ENCODE assay signal across 16 cellular contexts in the genomic region with DNA sequence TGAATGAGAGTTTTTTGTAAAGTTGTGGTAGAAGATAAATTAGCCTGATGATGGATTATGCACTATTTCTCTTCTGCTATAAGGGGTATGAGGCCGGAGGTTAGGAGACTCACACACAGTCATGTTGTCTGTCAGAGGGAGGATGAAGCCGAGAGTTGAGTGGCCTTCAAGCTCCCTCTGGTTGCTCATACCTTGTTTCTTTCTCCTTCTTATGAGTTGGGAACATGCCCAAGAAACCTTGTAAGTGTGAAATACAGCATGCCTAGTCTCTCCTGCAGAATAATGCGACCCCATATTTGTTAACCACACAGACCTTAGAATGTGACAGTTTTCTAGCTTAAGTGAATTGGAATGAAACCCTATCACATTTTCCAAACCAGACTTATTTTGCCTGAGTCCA.
DNase-seq lines count a peak whose midpoint lies in the region; TF ChIP-seq lines count a peak whose summit lies in the region.
"Had no signal": no experiment of that assay in that cellular context is flagged by ENCODE, and none has a peak within 500 bp of the region (broad histone marks: within the 10 kb centered on the region; RNA-seq: fewer than 3 reads in every experiment).

No MANE protein-coding gene starts in this region.

- intact Hi-C loops in dorsolateral prefrontal cortex (cut with DNase I) (no loop called here), tibial artery (cut with DNase I; ENCODE audit: low total_unique reads) (loop anchor here (10.0 kb wide), 1 partner anchor 363 kb away; a partner anchor contains a TSS)

- H3K9me3 Mint-ChIP-seq in mesothelial cell of epicardium (no peaks in the 10 kb centered on the region), progenitor cell of endocrine pancreas (ENCODE audit: low read depth) (no peaks in the 10 kb centered on the region)
- H3K9me3 Mint-ChIP-seq: activated T-helper 1 cell treated with anti-CD3 and anti-CD28 coated beads, Interleukin-12 subunit alpha, Interleukin-12 subunit beta, Interleukin-2, Interleukin-4 antibody, amounts not matched to agents 30 ng/mL and 10 ng/mL and 1 ng/mL, durations not matched to agents 14 hours and 24 hours and 36 hours had no signal

- no peaks in the 10 kb centered on the region for H3K9me3 ChIP-seq in tibial artery
- H3K9me3 ChIP-seq: body of pancreas, pancreas had no signal

- H3K36me3 Mint-ChIP-seq in mesothelial cell of epicardium (no peaks in the 10 kb centered on the region), progenitor cell of endocrine pancreas (ENCODE audit: insufficient read depth) (no peaks in the 10 kb centered on the region)
- H3K36me3 Mint-ChIP-seq: CD8-positive, alpha-beta memory T cell; memory B cell had no signal

- no peaks in the 10 kb centered on the region for H3K36me3 ChIP-seq in tibial artery
- H3K36me3 ChIP-seq: pancreas had no signal

- peaks cover 19% of the 10 kb centered on the region for H3K4me1 Mint-ChIP-seq in mesothelial cell of epicardium
- no peaks in the 10 kb centered on the region for H3K4me1 Mint-ChIP-seq in progenitor cell of endocrine pancreas (ENCODE audit: low read depth)
- H3K4me1 Mint-ChIP-seq: CD8-positive, alpha-beta memory T cell; memory B cell had no signal

- TF ChIP-seq CTCF in dorsolateral prefrontal cortex (IDR thresholded peaks at IDR 0.05 in 54 of 56, conservative IDR thresholded peaks at IDR 0.05 in 2 of 56; ENCODE audit: low read depth in 1 of 56, partially characterized antibody in 56 of 56) (no peak), mesothelial cell of epicardium (IDR thresholded peaks at IDR 0.05; ENCODE audit: unreplicated experiment) (no peak), tibial artery (IDR thresholded peaks at IDR 0.05) (no peak), progenitor cell of endocrine pancreas (IDR thresholded peaks at IDR 0.05; ENCODE audit: unreplicated experiment) (no peak)

- H3K27me3 Mint-ChIP-seq in mesothelial cell of epicardium (ENCODE audit: low read depth) (no peaks in the 10 kb centered on the region), progenitor cell of endocrine pancreas (no peaks in the 10 kb centered on the region)
- H3K27me3 Mint-ChIP-seq: CD8-positive, alpha-beta memory T cell had no signal

- H3K4me3 ChIP-seq in dorsolateral prefrontal cortex (no peak overlapping the region), tibial artery (no peak overlapping the region)
- H3K4me3 ChIP-seq: body of pancreas, pancreas had no signal

- no peak overlapping the region for H3K4me3 Mint-ChIP-seq in mesothelial cell of epicardium
- H3K4me3 Mint-ChIP-seq in progenitor cell of endocrine pancreas (ENCODE audit: low read depth) = no peak overlapping the region
- H3K4me3 Mint-ChIP-seq: activated T-helper 1 cell treated with anti-CD3 and anti-CD28 coated beads, Interleukin-12 subunit alpha, Interleukin-12 subunit beta, Interleukin-2, Interleukin-4 antibody, amounts not matched to agents 30 ng/mL and 10 ng/mL and 1 ng/mL, durations not matched to agents 14 hours and 24 hours and 36 hours; CD8-positive, alpha-beta memory T cell; memory B cell had no signal

- H3K27me3 ChIP-seq in dorsolateral prefrontal cortex (no peaks in the 10 kb centered on the region), tibial artery (no peaks in the 10 kb centered on the region)
- H3K27me3 ChIP-seq: body of pancreas, pancreas had no signal

- peaks cover 0 to 83% (median 42%) of the 10 kb centered on the region in 4 donors for H3K4me1 ChIP-seq in tibial artery
- H3K4me1 ChIP-seq: body of pancreas, pancreas had no signal

- DNase-seq in M059J (ENCODE audit: low read depth) (peak; percentile 11), dorsolateral prefrontal cortex (no peak), mesothelial cell of epicardium (ENCODE audit: low spot score in 2 of 2, unreplicated experiment in 2 of 2) (no peak), tibial artery (no peak), progenitor cell of endocrine pancreas (ENCODE audit: low spot score, unreplicated experiment) (no peak), foreskin melanocyte (no peak)
- no peak for DNase-seq in activated effector memory CD4-positive, alpha-beta T cell treated with Interleukin-2 at 50 U/mL for 16 hours
- DNase-seq: activated CD4-positive, alpha-beta T cell treated with anti-CD3 and anti-CD28 coated beads for 48 hours; CD8-positive, alpha-beta memory T cell; NCI-H1417; stimulated activated CD4-positive, alpha-beta T cell treated with anti-CD3 and anti-CD28 coated beads, Interleukin-4, amount 100 ng/mL, for 4 hours; stimulated activated naive CD4-positive, alpha-beta T cell treated with Interleukin-2 at 50 U/mL for 16 hours had no signal

- H3K27ac ChIP-seq in dorsolateral prefrontal cortex (peak overlapping the region in 41 of 59 donors; percentile 2 to 72 (median 49)), tibial artery (peak overlapping the region; percentile 57 to 59)
- H3K27ac ChIP-seq: body of pancreas, pancreas had no signal

- peak overlapping the region; percentile 40 for H3K27ac Mint-ChIP-seq in mesothelial cell of epicardium
- no peak overlapping the region for H3K27ac Mint-ChIP-seq in progenitor cell of endocrine pancreas
- H3K27ac Mint-ChIP-seq: activated T-helper 1 cell treated with anti-CD3 and anti-CD28 coated beads, Interleukin-12 subunit alpha, Interleukin-12 subunit beta, Interleukin-2, Interleukin-4 antibody, amounts not matched to agents 30 ng/mL and 10 ng/mL and 1 ng/mL, durations not matched to agents 14 hours and 24 hours and 36 hours; CD8-positive, alpha-beta memory T cell; memory B cell had no signal
